Comparison of ENCODE assay signal across 34 cellular contexts in the genomic region with DNA sequence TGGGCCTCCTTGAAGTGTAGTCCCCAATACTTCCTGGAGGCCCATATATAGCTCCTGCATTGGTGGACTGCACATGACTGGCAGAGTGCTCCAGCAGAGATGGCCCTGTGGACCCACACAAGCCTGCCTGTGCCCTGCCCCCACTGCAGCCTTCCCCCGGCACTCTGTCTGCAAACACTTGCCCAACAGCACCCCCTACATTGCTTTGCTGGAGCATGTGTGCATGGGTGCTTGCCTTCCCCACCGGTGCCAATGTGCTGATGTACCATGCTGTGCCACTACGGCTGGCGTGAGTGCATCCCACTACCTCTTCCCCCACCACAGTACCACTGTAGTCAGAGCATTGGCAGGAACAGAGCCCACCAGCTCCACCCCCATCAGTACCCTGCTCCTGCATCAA.
"Had no signal": no experiment of that assay in that cellular context is flagged by ENCODE, and none has a peak within 500 bp of the region (broad histone marks: within the 10 kb centered on the region; RNA-seq: fewer than 3 reads in every experiment).

No MANE protein-coding gene starts in this region.

- H3K27ac ChIP-seq: adrenal gland, body of pancreas, breast epithelium, Peyer's patch, SJSA1 had no signal

- H3K27me3 ChIP-seq: adrenal gland, body of pancreas, breast epithelium, Peyer's patch, SJSA1 had no signal

- H3K4me3 ChIP-seq: adrenal gland, body of pancreas, breast epithelium, Peyer's patch, SJSA1 had no signal

- FAIRE-seq: astrocyte, TTC549 had no signal

- H3K9ac ChIP-seq: SK-N-SH had no signal

- H3K4me3 Mint-ChIP-seq: activated CD4-positive, alpha-beta T cell treated with anti-CD3 and anti-CD28 coated beads for 36 hours; activated CD4-positive, alpha-beta T cell treated with anti-CD3 and anti-CD28 coated beads, Interleukin-2, amount 10 ng/mL, durations not matched to agents 7 days and 5 days; activated CD8-positive, alpha-beta T cell treated with anti-CD3 and anti-CD28 coated beads, Interleukin-2, amount 10 ng/mL, durations not matched to agents 7 days and 5 days; activated naive CD4-positive, alpha-beta T cell treated with anti-CD3 and anti-CD28 coated beads for 36 hours; activated T-cell treated with anti-CD3 and anti-CD28 coated beads, Interleukin-2, amount 50 U/mL, for 24 hours; T-helper 1 cell treated with Interleukin-12 subunit alpha and Interleukin-12 subunit beta and Interleukin-4 antibody, amounts not matched to agents 30 μg/mL and 1 μg/mL, for 36 hours; T-helper 2 cell treated with Interferon-gamma antibody and Interleukin-4, amounts not matched to agents 5 μg/mL and 100 μg/mL, for 36 hours had no signal

- H3K27me3 Mint-ChIP-seq: activated CD4-positive, alpha-beta T cell treated with anti-CD3 and anti-CD28 coated beads for 36 hours; activated CD4-positive, alpha-beta T cell treated with anti-CD3 and anti-CD28 coated beads, Interleukin-2, amount 10 ng/mL, durations not matched to agents 7 days and 5 days; activated T-cell treated with anti-CD3 and anti-CD28 coated beads, Interleukin-2, amount 50 U/mL, for 24 hours had no signal

- ATAC-seq: activated CD4-positive, alpha-beta T cell treated with anti-CD3 and anti-CD28 coated beads for 36 hours; activated CD4-positive, CD25-positive, alpha-beta regulatory T cell treated with anti-CD3 and anti-CD28 coated beads, Interleukin-2, amount 50 U/mL, for 24 hours; activated CD8-positive, alpha-beta T cell treated with anti-CD3 and anti-CD28 coated beads, Interleukin-2, amount 10 ng/mL, durations not matched to agents 7 days and 5 days; activated naive CD4-positive, alpha-beta T cell treated with anti-CD3 and anti-CD28 coated beads, Interleukin-2, amount 50 U/mL, for 72 hours; body of pancreas; PC-3 had no signal

- H3K36me3 ChIP-seq: adrenal gland, breast epithelium, Peyer's patch, SJSA1 had no signal

- H3K9me3 ChIP-seq: adrenal gland, body of pancreas, SJSA1, SK-N-SH had no signal

- DNase-seq: activated CD4-positive, alpha-beta T cell treated with anti-CD3 and anti-CD28 coated beads for 36 hours; activated CD4-positive, alpha-beta T cell treated with anti-CD3 and anti-CD28 coated beads, Interleukin-2, amount 10 ng/mL, durations not matched to agents 7 days and 5 days; activated CD4-positive, alpha-beta T cell treated with anti-CD3 and anti-CD28 coated beads, Interleukin-2, amount 50 U/mL, for 48 hours; activated CD8-positive, alpha-beta T cell treated with anti-CD3 and anti-CD28 coated beads, Interleukin-2, amount 10 ng/mL, durations not matched to agents 7 days and 5 days; activated gamma-delta T cell treated with Interleukin-2 at 50 U/mL for 16 hours; activated naive CD4-positive, alpha-beta T cell treated with anti-CD3 and anti-CD28 coated beads for 36 hours; activated T-cell treated with anti-CD3 and anti-CD28 coated beads, Interleukin-2, amount 50 U/mL, for 24 hours; adrenal gland; body of pancreas; Karpas-422; KBM-7; NCI-H1105; NCI-H1417 treated with DMSO at 0.1 percent for 48 hours; NCI-H187 treated with DMSO at 0.1 percent for 48 hours; NCI-H2081; NCI-H2171 treated with DMSO at 0.1 percent for 48 hours; NCI-H226; NCI-H446 treated with DMSO at 0.1 percent for 48 hours; NCI-H524; NK-92 treated with Interleukin-12 subunit alpha and Interleukin-12 subunit beta, amount 100 ng/mL, for 24 hours; PC-3; Peyer's patch; RPMI8226; SHP77 treated with DMSO at 0.1 percent for 48 hours; SK-N-SH had no signal

- H3K4me1 ChIP-seq: adrenal gland, body of pancreas, breast epithelium, Peyer's patch, SJSA1 had no signal

- H3K27ac Mint-ChIP-seq: activated CD4-positive, alpha-beta T cell treated with anti-CD3 and anti-CD28 coated beads for 36 hours; activated CD4-positive, alpha-beta T cell treated with anti-CD3 and anti-CD28 coated beads, Interleukin-2, amount 10 ng/mL, durations not matched to agents 7 days and 5 days; activated CD8-positive, alpha-beta T cell treated with anti-CD3 and anti-CD28 coated beads, Interleukin-2, amount 10 ng/mL, durations not matched to agents 7 days and 5 days; activated naive CD4-positive, alpha-beta T cell treated with anti-CD3 and anti-CD28 coated beads for 36 hours; activated naive CD4-positive, alpha-beta T cell treated with anti-CD3 and anti-CD28 coated beads, Interleukin-2, amount 50 U/mL, for 72 hours; activated T-cell treated with anti-CD3 and anti-CD28 coated beads, Interleukin-2, amount 50 U/mL, for 24 hours; activated T-helper 2 cell treated with anti-CD3 and anti-CD28 coated beads, Interferon-gamma antibody, Interleukin-2, Interleukin-4, amounts not matched to agents 10 μg/mL and 5 μg/mL and 100 μg/mL, durations not matched to agents 14 hours and 24 hours and 36 hours; T-helper 1 cell treated with Interleukin-12 subunit alpha and Interleukin-12 subunit beta and Interleukin-4 antibody, amounts not matched to agents 30 μg/mL and 1 μg/mL, for 36 hours; T-helper 2 cell treated with Interferon-gamma antibody and Interleukin-4, amounts not matched to agents 5 μg/mL and 100 μg/mL, for 36 hours had no signal

- H3K4me1 Mint-ChIP-seq: activated CD4-positive, alpha-beta T cell treated with anti-CD3 and anti-CD28 coated beads for 36 hours; activated CD4-positive, alpha-beta T cell treated with anti-CD3 and anti-CD28 coated beads, Interleukin-2, amount 10 ng/mL, durations not matched to agents 7 days and 5 days had no signal

- H3K4me2 ChIP-seq: SK-N-SH had no signal
